Comparison of ENCODE assay signal across 1 cellular context in genomic region chr12:53324779-53325538, GRCh38.
A peak's percentile ranks its signal among the peaks of the same experiment; 100 is the strongest.
TF ChIP-seq lines count a peak whose summit lies in the region.

No MANE protein-coding gene starts in this region.

TF ChIP-seq in WTC11, 78 proteins besides CTCF, POLR2A, EP300 and RAD21 (continued from another document and continues in another):
- TF ChIP-seq MLX (CRISPR knock-in tag; IDR thresholded peaks at IDR 0.05) (no peak), ZBTB21 (CRISPR knock-in tag; IDR thresholded peaks at IDR 0.05; ENCODE audit: borderline replicate concordance) (0 out of 2 replicates have a peak, but pooled peaks have one; percentile 28), ZNF219 (CRISPR knock-in tag; IDR thresholded peaks at IDR 0.05; ENCODE audit: borderline replicate concordance) (no peak), NR3C1 (CRISPR knock-in tag; conservative IDR thresholded peaks at IDR 0.05; ENCODE audit: low read depth) (no peak), JUN (CRISPR knock-in tag; IDR thresholded peaks at IDR 0.05) (no peak), TEAD1 (CRISPR knock-in tag; IDR thresholded peaks at IDR 0.05) (peak; percentile 29; the same call in 1 of the 2 replicates), ZNF121 (CRISPR knock-in tag; IDR thresholded peaks at IDR 0.05) (no peak), SOX15 (CRISPR knock-in tag; IDR thresholded peaks at IDR 0.05) (no peak), CREB1 (CRISPR knock-in tag; IDR thresholded peaks at IDR 0.05) (no peak), PREB (CRISPR knock-in tag; IDR thresholded peaks at IDR 0.05; ENCODE audit: borderline replicate concordance) (no peak), ETV6 (CRISPR knock-in tag; IDR thresholded peaks at IDR 0.05) (peak; percentile 50; the same call in 1 of the 2 replicates), ZNF263 (CRISPR knock-in tag; IDR thresholded peaks at IDR 0.05; ENCODE audit: low read depth) (no peak), ZNF396 (CRISPR knock-in tag; IDR thresholded peaks at IDR 0.05; ENCODE audit: borderline replicate concordance) (no peak), ZNF416 (CRISPR knock-in tag; IDR thresholded peaks at IDR 0.05) (no peak), GABPB1 (CRISPR knock-in tag; IDR thresholded peaks at IDR 0.05) (peak; percentile 23; the same call in 1 of the 2 replicates), ARID4B (CRISPR knock-in tag; IDR thresholded peaks at IDR 0.05; ENCODE audit: borderline replicate concordance) (peak; percentile 64; the same call in 1 of the 2 replicates), RORB (CRISPR knock-in tag; IDR thresholded peaks at IDR 0.05) (no peak), ATF2 (CRISPR knock-in tag; IDR thresholded peaks at IDR 0.05; ENCODE audit: borderline replicate concordance, low read depth) (no peak), SMAD3 (CRISPR knock-in tag; IDR thresholded peaks at IDR 0.05; ENCODE audit: borderline replicate concordance) (0 out of 2 replicates have a peak, but pooled peaks have one; percentile 29), NR1H2 (CRISPR knock-in tag; IDR thresholded peaks at IDR 0.05) (no peak), USF2 (CRISPR knock-in tag; IDR thresholded peaks at IDR 0.05) (no peak), ZMAT4 (CRISPR knock-in tag; IDR thresholded peaks at IDR 0.05) (no peak), ATF6 (CRISPR knock-in tag; IDR thresholded peaks at IDR 0.05) (no peak), NFE2L1 (CRISPR knock-in tag; IDR thresholded peaks at IDR 0.05) (no peak), HMGXB4 (CRISPR knock-in tag; IDR thresholded peaks at IDR 0.05) (peak; percentile 78), SMAD4 (CRISPR knock-in tag; IDR thresholded peaks at IDR 0.05) (no peak), AFF4 (CRISPR knock-in tag; IDR thresholded peaks at IDR 0.05; ENCODE audit: borderline replicate concordance) (no peak), TCF7 (CRISPR knock-in tag; IDR thresholded peaks at IDR 0.05; ENCODE audit: low read depth) (no peak), ZNF532 (CRISPR knock-in tag; IDR thresholded peaks at IDR 0.05; ENCODE audit: borderline replicate concordance) (no peak)
